Comparison of ENCODE assay signal across 1 cellular context in genomic region chr10:96124230-96125141, GRCh38.
TF ChIP-seq lines count a peak whose summit lies in the region.

No MANE protein-coding gene starts in this region.

TF ChIP-seq in HepG2, 621 proteins besides CTCF, POLR2A, EP300 and RAD21 (continued from another document and continues in another):
- TF ChIP-seq PAXIP1 (CRISPR knock-in tag; conservative IDR thresholded peaks at IDR 0.05) (peak; percentile 70), NONO (IDR thresholded peaks at IDR 0.05) (no peak), NONO (CRISPR knock-in tag; conservative IDR thresholded peaks at IDR 0.05) (0 out of 2 replicates have a peak, but pooled peaks have one; percentile 34), STAG1 (CRISPR knock-in tag; IDR thresholded peaks at IDR 0.05) (no peak), ZNF225 (CRISPR knock-in tag; IDR thresholded peaks at IDR 0.05) (peak; percentile 57; the same call in 1 of the 2 replicates), ZNF577 (CRISPR knock-in tag; IDR thresholded peaks at IDR 0.05; ENCODE audit: borderline replicate concordance, low read depth) (no peak), ZGPAT (CRISPR knock-in tag; IDR thresholded peaks at IDR 0.05) (peak; percentile 32; the same call in 1 of the 2 replicates), AHDC1 (CRISPR knock-in tag; IDR thresholded peaks at IDR 0.05; ENCODE audit: borderline replicate concordance) (no peak), MYPOP (CRISPR knock-in tag; IDR thresholded peaks at IDR 0.05) (no peak), GMEB1 (CRISPR knock-in tag; IDR thresholded peaks at IDR 0.05; ENCODE audit: borderline replicate concordance) (peak; percentile 44; the same call in 1 of the 2 replicates), ZNF224 (CRISPR knock-in tag; IDR thresholded peaks at IDR 0.05) (no peak), ELF4 (CRISPR knock-in tag; IDR thresholded peaks at IDR 0.05; ENCODE audit: borderline replicate concordance) (peak; percentile 63; the same call in 1 of the 2 replicates), ZNF546 (CRISPR knock-in tag; conservative IDR thresholded peaks at IDR 0.05) (peak; percentile 58; the same call in 1 of the 2 replicates), SIN3A (IDR thresholded peaks at IDR 0.05; ENCODE audit: borderline replicate concordance, low read depth, low read length) (no peak), AKAP8 (CRISPR knock-in tag; IDR thresholded peaks at IDR 0.05) (no peak), BCL3 (CRISPR knock-in tag; IDR thresholded peaks at IDR 0.05) (peak; percentile 51; the same call in 1 of the 2 replicates), KLF9 (CRISPR knock-in tag; IDR thresholded peaks at IDR 0.05; ENCODE audit: low read depth) (no peak), ZNF761 (CRISPR knock-in tag; conservative IDR thresholded peaks at IDR 0.05) (peak; percentile 76; the same call in 1 of the 2 replicates), HOXA7 (CRISPR knock-in tag; IDR thresholded peaks at IDR 0.05) (no peak), ZNF20 (CRISPR knock-in tag; IDR thresholded peaks at IDR 0.05) (no peak), SNAPC4 (CRISPR knock-in tag; IDR thresholded peaks at IDR 0.05) (no peak), CREM (IDR thresholded peaks at IDR 0.05) (peak; percentile 46; the same call in 1 of the 2 replicates), CREM (CRISPR knock-in tag; IDR thresholded peaks at IDR 0.05) (no peak), YY1 (IDR thresholded peaks at IDR 0.05; ENCODE audit: insufficient read depth, insufficient replicate concordance, low read depth, low read length) (peak; percentile 88), ZNF639 (CRISPR knock-in tag; conservative IDR thresholded peaks at IDR 0.05) (no peak; the same call in 1 of the 2 replicates), TEF (CRISPR knock-in tag; IDR thresholded peaks at IDR 0.05) (no peak), ZNF484 (CRISPR knock-in tag; IDR thresholded peaks at IDR 0.05; ENCODE audit: borderline replicate concordance, low read depth) (no peak), PATZ1 (CRISPR knock-in tag; IDR thresholded peaks at IDR 0.05) (peak; percentile 51), ZNF256 (CRISPR knock-in tag; conservative IDR thresholded peaks at IDR 0.05) (no peak), TCF7 (IDR thresholded peaks at IDR 0.05; ENCODE audit: low read depth) (0 out of 2 replicates have a peak, but pooled peaks have one; percentile 7)
